In genomic region chr5:68367717-68368116, GRCh38 we compare ENCODE assay signal across 20 cellular contexts.
"Had no signal": no experiment of that assay in that cellular context is flagged by ENCODE, and none has a peak within 500 bp of the region (broad histone marks: within the 10 kb centered on the region; RNA-seq: fewer than 3 reads in every experiment).

No MANE protein-coding gene starts in this region.

- H3K4me3 ChIP-seq: esophagus squamous epithelium, left ventricle myocardium inferior, lower lobe of right lung, sigmoid colon, tibial artery, upper lobe of left lung, uterus had no signal

- H3K27ac ChIP-seq: epithelial cell of prostate, esophagus squamous epithelium, left ventricle myocardium inferior, lower lobe of right lung, neutrophil, sigmoid colon, tibial artery, upper lobe of left lung, uterus had no signal

- H3K9me3 Mint-ChIP-seq: dendritic cell treated with granulocyte-macrophage colony-stimulating factor and Interleukin-4, amounts not matched to agents 40 ng/mL and 50 ng/mL, for 4 days; effector memory CD8-positive, alpha-beta T cell had no signal

- DNase-seq: effector memory CD8-positive, alpha-beta T cell; esophagus squamous epithelium; kidney; left cardiac atrium; left ventricle myocardium inferior; lower lobe of right lung; mesenchymal stem cell; midbrain; nephron progenitor cell; posterior cingulate gyrus; sigmoid colon; small intestine; stimulated activated CD4-positive, alpha-beta T cell treated with anti-CD3 and anti-CD28 coated beads, Interleukin-2, amount 100 ng/mL, for 48 hours; stimulated activated naive CD4-positive, alpha-beta T cell treated with Interleukin-2 at 50 U/mL for 16 hours; tibial artery; upper lobe of left lung; uterus had no signal

- H3K4me1 ChIP-seq: left ventricle myocardium inferior, lower lobe of right lung, sigmoid colon, tibial artery, uterus had no signal

- H3K36me3 ChIP-seq: esophagus squamous epithelium, left ventricle myocardium inferior, lower lobe of right lung, neutrophil, sigmoid colon, tibial artery, upper lobe of left lung, uterus had no signal

- H3K4me3 Mint-ChIP-seq: dendritic cell treated with granulocyte-macrophage colony-stimulating factor and Interleukin-4, amounts not matched to agents 40 ng/mL and 50 ng/mL, for 4 days; effector memory CD8-positive, alpha-beta T cell; nephron progenitor cell had no signal

- H3K27me3 Mint-ChIP-seq: dendritic cell treated with granulocyte-macrophage colony-stimulating factor and Interleukin-4, amounts not matched to agents 40 ng/mL and 50 ng/mL, for 4 days had no signal

- H3K27me3 ChIP-seq: esophagus squamous epithelium, neutrophil, sigmoid colon, tibial artery, upper lobe of left lung, uterus had no signal

- ATAC-seq: effector memory CD8-positive, alpha-beta T cell; left cardiac atrium; lower lobe of right lung had no signal

- H3K27ac Mint-ChIP-seq: dendritic cell treated with granulocyte-macrophage colony-stimulating factor and Interleukin-4, amounts not matched to agents 40 ng/mL and 50 ng/mL, for 4 days; nephron progenitor cell had no signal

- H3K9me3 ChIP-seq: neutrophil, upper lobe of left lung, uterus had no signal
